22 cellular contexts compared by ENCODE assay signal in the genomic region with DNA sequence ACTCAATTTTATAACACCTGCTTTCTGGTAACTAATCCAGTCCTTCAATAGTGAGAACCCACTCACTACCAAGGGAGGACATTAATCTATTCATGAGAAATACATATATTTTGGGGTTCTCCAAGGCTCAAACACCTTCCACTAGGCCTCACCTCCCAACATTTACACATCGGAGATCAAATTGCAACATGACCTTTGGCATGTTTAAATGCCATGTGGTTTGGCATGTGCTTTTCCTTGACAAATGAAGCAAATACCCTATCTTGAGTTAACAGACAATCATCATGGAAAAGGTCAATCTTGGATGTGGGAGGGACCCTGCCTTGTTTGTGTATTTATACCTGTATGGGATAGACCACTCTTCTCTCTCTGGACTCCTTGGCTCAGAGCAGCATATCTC. TPM values are rescaled to one million over a fixed set of nuclear protein-coding genes. Genes with fewer than 3 reads are reported as not detected.
"Had no signal": no experiment of that assay in that cellular context is flagged by ENCODE, and none has a peak within 500 bp of the region (broad histone marks: within the 10 kb centered on the region; RNA-seq: fewer than 3 reads in every experiment).

No MANE protein-coding gene starts in this region.

- DNase-seq: activated CD4-positive, alpha-beta T cell treated with anti-CD3 and anti-CD28 coated beads, Interleukin-2, amount 50 U/mL, for 48 hours; activated CD4-positive, CD25-positive, alpha-beta regulatory T cell treated with anti-CD3 and anti-CD28 coated beads, Interleukin-2, amount 50 U/mL, for 72 hours; activated CD8-positive, alpha-beta memory T cell treated with anti-CD3 and anti-CD28 coated beads, Interleukin-2, amount 10 ng/mL, durations not matched to agents 7 days and 5 days; activated gamma-delta T cell; activated T-cell treated with anti-CD3 and anti-CD28 coated beads, Interleukin-2, amount 50 U/mL, for 24 hours; amygdala; brain microvascular endothelial cell; erythroblast; hippocampal formation; natural killer cell; psoas muscle; spleen; stimulated activated CD4-positive, alpha-beta T cell treated with anti-CD3 and anti-CD28 coated beads, Interleukin-2, amount 100 ng/mL, for 24 hours; stimulated activated naive B cell treated with anti-CD40 and anti-IgM and Interleukin-4, amounts not matched to agents 10 μg/mL and 1 μg/mL and 100 μg/mL, for 72 hours had no signal

- H3K27me3 Mint-ChIP-seq: stimulated activated naive B cell treated with anti-CD40 and anti-IgM and Interleukin-4, amounts not matched to agents 10 μg/mL and 1 μg/mL and 100 μg/mL, for 72 hours had no signal

- H3K27me3 ChIP-seq: brain microvascular endothelial cell, spleen, suprapubic skin had no signal

- H3K36me3 Mint-ChIP-seq: activated CD8-positive, alpha-beta memory T cell treated with anti-CD3 and anti-CD28 coated beads, Interleukin-2, amount 10 ng/mL, durations not matched to agents 7 days and 5 days; activated naive CD8-positive, alpha-beta T cell; natural killer cell; stimulated activated naive B cell treated with anti-CD40 and anti-IgM and Interleukin-4, amounts not matched to agents 10 μg/mL and 1 μg/mL and 100 μg/mL, for 72 hours had no signal

- H3K36me3 ChIP-seq: brain microvascular endothelial cell, spleen, suprapubic skin had no signal

- H3K27ac ChIP-seq: brain microvascular endothelial cell, psoas muscle, spleen, suprapubic skin had no signal

- H3K4me3 ChIP-seq: mucosa of descending colon, psoas muscle, spleen, suprapubic skin had no signal

- H3K4me3 Mint-ChIP-seq: activated CD8-positive, alpha-beta memory T cell treated with anti-CD3 and anti-CD28 coated beads, Interleukin-2, amount 10 ng/mL, durations not matched to agents 7 days and 5 days; activated naive CD8-positive, alpha-beta T cell; activated T-cell treated with anti-CD3 and anti-CD28 coated beads, Interleukin-2, amount 50 U/mL, for 24 hours; natural killer cell; stimulated activated naive B cell treated with anti-CD40 and anti-IgM and Interleukin-4, amounts not matched to agents 10 μg/mL and 1 μg/mL and 100 μg/mL, for 72 hours; T-helper 2 cell treated with Interferon-gamma antibody and Interleukin-4, amounts not matched to agents 5 μg/mL and 100 μg/mL, for 36 hours had no signal

- H3K27ac Mint-ChIP-seq: activated CD8-positive, alpha-beta memory T cell treated with anti-CD3 and anti-CD28 coated beads, Interleukin-2, amount 10 ng/mL, durations not matched to agents 7 days and 5 days; activated naive CD8-positive, alpha-beta T cell; activated T-cell treated with anti-CD3 and anti-CD28 coated beads, Interleukin-2, amount 50 U/mL, for 24 hours; natural killer cell; stimulated activated naive B cell treated with anti-CD40 and anti-IgM and Interleukin-4, amounts not matched to agents 10 μg/mL and 1 μg/mL and 100 μg/mL, for 72 hours; T-helper 2 cell treated with Interferon-gamma antibody and Interleukin-4, amounts not matched to agents 5 μg/mL and 100 μg/mL, for 36 hours had no signal

- H3K4me1 Mint-ChIP-seq: activated CD8-positive, alpha-beta memory T cell treated with anti-CD3 and anti-CD28 coated beads, Interleukin-2, amount 10 ng/mL, durations not matched to agents 7 days and 5 days; natural killer cell; stimulated activated naive B cell treated with anti-CD40 and anti-IgM and Interleukin-4, amounts not matched to agents 10 μg/mL and 1 μg/mL and 100 μg/mL, for 72 hours had no signal

- H3K9me3 ChIP-seq: mucosa of descending colon, psoas muscle, spleen, suprapubic skin had no signal

- H3K9me3 Mint-ChIP-seq: activated T-cell treated with anti-CD3 and anti-CD28 coated beads, Interleukin-2, amount 50 U/mL, for 24 hours; stimulated activated naive B cell treated with anti-CD40 and anti-IgM and Interleukin-4, amounts not matched to agents 10 μg/mL and 1 μg/mL and 100 μg/mL, for 72 hours; T-helper 2 cell treated with Interferon-gamma antibody and Interleukin-4, amounts not matched to agents 5 μg/mL and 100 μg/mL, for 36 hours had no signal

- H3K4me1 ChIP-seq: psoas muscle, spleen, suprapubic skin had no signal

RNA-seq across cellular contexts. Expression of gene SPINK14, which starts 21.9 kb away (rescaled TPM):
- total RNA-seq: activated CD8-positive, alpha-beta memory T cell treated with anti-CD3 and anti-CD28 coated beads, Interleukin-2, amount 10 ng/mL, durations not matched to agents 7 days and 5 days; dermis blood vessel endothelial cell; kidney epithelial cell; lung microvascular endothelial cell; mucosa of descending colon; natural killer cell; psoas muscle; sciatic nerve; spleen; suprapubic skin had no signal
- polyA plus RNA-seq: psoas muscle, spleen had no signal

RNA-seq across cellular contexts. Expression of gene SPINK6, which starts 56.4 kb away (rescaled TPM):
- total RNA-seq: activated CD8-positive, alpha-beta memory T cell treated with anti-CD3 and anti-CD28 coated beads, Interleukin-2, amount 10 ng/mL, durations not matched to agents 7 days and 5 days; dermis blood vessel endothelial cell; kidney epithelial cell; lung microvascular endothelial cell; natural killer cell; psoas muscle; sciatic nerve; spleen had no signal
- polyA plus RNA-seq: psoas muscle, spleen had no signal
